25 cellular contexts compared by ENCODE assay signal in genomic region chr3:164791263-164791662, GRCh38.
"Had no signal": no experiment of that assay in that cellular context is flagged by ENCODE, and none has a peak within 500 bp of the region (broad histone marks: within the 10 kb centered on the region; RNA-seq: fewer than 3 reads in every experiment).

No MANE protein-coding gene starts in this region.

- H3K27ac ChIP-seq: brain microvascular endothelial cell, left ventricle myocardium inferior, stomach, thyroid gland, upper lobe of left lung, WERI-Rb-1 had no signal

- H3K4me3 ChIP-seq: left ventricle myocardium inferior, stomach, thyroid gland, upper lobe of left lung had no signal

- DNase-seq: activated CD4-positive, alpha-beta T cell treated with anti-CD3 and anti-CD28 coated beads for 48 hours; activated CD4-positive, alpha-beta T cell treated with anti-CD3 and anti-CD28 coated beads, Interleukin-2, amount 50 U/mL, for 48 hours; activated CD8-positive, alpha-beta memory T cell treated with anti-CD3 and anti-CD28 coated beads for 24 hours; activated CD8-positive, alpha-beta memory T cell treated with anti-CD3 and anti-CD28 coated beads, Interleukin-2, amount 50 U/mL, for 4 hours; activated gamma-delta T cell; activated naive CD4-positive, alpha-beta T cell treated with anti-CD3 and anti-CD28 coated beads, Interleukin-2, amount 10 ng/mL, durations not matched to agents 7 days and 5 days; activated naive CD8-positive, alpha-beta T cell treated with anti-CD3 and anti-CD28 coated beads, Interleukin-2, amount 10 ng/mL, durations not matched to agents 7 days and 5 days; activated T-cell treated with anti-CD3 and anti-CD28 coated beads, Interleukin-2, amount 50 U/mL, for 24 hours; amniotic stem cell; brain microvascular endothelial cell; caudate nucleus; cortex of kidney; effector memory CD8-positive, alpha-beta T cell; left ventricle myocardium inferior; posterior cingulate gyrus; right cardiac atrium; stimulated activated CD4-positive, alpha-beta T cell treated with anti-CD3 and anti-CD28 coated beads, Interleukin-15, amount 100 ng/mL, for 24 hours; stimulated activated CD4-positive, alpha-beta T cell treated with anti-CD3 and anti-CD28 coated beads, Interleukin-2, amount 100 ng/mL, for 24 hours; stimulated activated naive B cell treated with anti-CD40 and anti-IgM and Interleukin-4, amounts not matched to agents 10 μg/mL and 1 μg/mL and 100 μg/mL, for 72 hours; stomach; T-helper 9 cell; thyroid gland; upper lobe of left lung; WERI-Rb-1 had no signal

- ATAC-seq: activated CD4-positive, CD25-positive, alpha-beta regulatory T cell treated with anti-CD3 and anti-CD28 coated beads, Interleukin-2, amount 50 U/mL, for 24 hours; effector memory CD8-positive, alpha-beta T cell; right cardiac atrium; stimulated activated naive B cell treated with anti-CD40 and anti-IgM and Interleukin-4, amounts not matched to agents 10 μg/mL and 1 μg/mL and 100 μg/mL, for 72 hours had no signal

- H3K4me1 ChIP-seq: left ventricle myocardium inferior, stomach, thyroid gland, upper lobe of left lung had no signal

- H3K27me3 ChIP-seq: brain microvascular endothelial cell, stomach, thyroid gland, upper lobe of left lung had no signal

- H3K36me3 ChIP-seq: brain microvascular endothelial cell, left ventricle myocardium inferior, stomach, thyroid gland, upper lobe of left lung, WERI-Rb-1 had no signal

- H3K9me3 ChIP-seq: thyroid gland had no signal
